In genomic region chr1:209948155-209948554, GRCh38 we compare ENCODE assay signal across 7 cellular contexts. TPM values are rescaled to one million over a fixed set of nuclear protein-coding genes. Genes with fewer than 3 reads are reported as not detected.
"Had no signal": no experiment of that assay in that cellular context is flagged by ENCODE, and none has a peak within 500 bp of the region (broad histone marks: within the 10 kb centered on the region; RNA-seq: fewer than 3 reads in every experiment).

No MANE protein-coding gene starts in this region.

- FAIRE-seq: GM12878, GM12891, GM12892, GM18507, GM19239 had no signal

- H3K4me3 ChIP-seq: GM12878 had no signal

- DNase-seq: GDM1, GF-D8 had no signal

- ATAC-seq: GM12878 had no signal

RNA-seq across cellular contexts. Expression of gene SYT14, which starts 10.1 kb away (rescaled TPM):
- total RNA-seq: GM12878 had no signal
